21 cellular contexts compared by ENCODE assay signal in the genomic region with DNA sequence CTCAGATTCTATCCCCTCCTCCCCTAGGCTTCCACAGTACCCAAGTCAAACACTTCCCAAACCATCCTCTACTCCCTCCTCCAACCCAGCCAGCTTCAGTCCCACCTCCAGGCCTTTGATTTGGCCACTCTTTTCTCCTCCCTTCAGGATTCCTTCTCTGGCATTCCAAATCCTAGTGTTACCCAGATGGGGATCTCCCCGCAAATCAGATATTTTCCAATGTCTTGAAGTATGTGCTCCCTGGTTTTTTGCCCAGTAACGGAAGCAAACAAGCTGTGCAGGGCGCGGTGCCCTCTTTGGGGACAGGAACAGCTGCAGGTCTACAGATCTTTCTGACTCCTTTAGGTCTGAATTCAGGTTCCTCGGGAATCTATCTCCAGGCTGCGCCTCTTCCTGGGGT. TPM values are rescaled to one million over a fixed set of nuclear protein-coding genes. Genes with fewer than 3 reads are reported as not detected.
DNase-seq lines count a peak whose midpoint lies in the region; ATAC-seq and TF ChIP-seq lines count a peak whose summit lies in the region.
"Had no signal": no experiment of that assay in that cellular context is flagged by ENCODE, and none has a peak within 500 bp of the region (broad histone marks: within the 10 kb centered on the region; RNA-seq: fewer than 3 reads in every experiment).

No MANE protein-coding gene starts in this region.

- no peaks in the 10 kb centered on the region for H3K36me3 Mint-ChIP-seq in activated CD8-positive, alpha-beta memory T cell treated with anti-CD3 and anti-CD28 coated beads, Interleukin-2, amount 10 ng/mL, durations not matched to agents 7 days and 5 days
- no peaks in the 10 kb centered on the region for H3K36me3 Mint-ChIP-seq in T-helper 17 cell (ENCODE audit: low read depth)
- peaks cover 6% of the 10 kb centered on the region for H3K36me3 Mint-ChIP-seq in stimulated activated effector memory CD8-positive, alpha-beta T cell treated with anti-CD3 and anti-CD28 coated beads, Interleukin-12 subunit alpha, Interleukin-12 subunit beta, amount 100 ng/mL, for 72 hours
- H3K36me3 Mint-ChIP-seq: CD4-positive, CD25-positive, alpha-beta regulatory T cell had no signal

- peak; percentile 26 for DNase-seq in activated CD8-positive, alpha-beta memory T cell treated with anti-CD3 and anti-CD28 coated beads for 24 hours
- DNase-seq in activated CD8-positive, alpha-beta memory T cell treated with anti-CD3 and anti-CD28 coated beads, Interleukin-2, amount 10 ng/mL, durations not matched to agents 7 days and 5 days = no peak
- DNase-seq in T-helper 17 cell (no peak), mesenteric fat pad (ENCODE audit: low spot score) (peak; percentile 43), vagina (ENCODE audit: extremely low spot score in 2 of 2) (peak; percentile 43 to 58), NOMO-1 (lab: John Stamatoyannopoulos, UW; ENCODE audit: unreplicated experiment in 2 of 2) (no peak)
- no peak for DNase-seq in stimulated activated effector memory CD8-positive, alpha-beta T cell treated with anti-CD3 and anti-CD28 coated beads, Interleukin-12 subunit alpha, Interleukin-12 subunit beta, amount 100 ng/mL, for 72 hours (ENCODE audit: low spot score in 2 of 2)
- DNase-seq: CD4-positive, CD25-positive, alpha-beta regulatory T cell; CD8-positive, alpha-beta T cell; DMS 273 treated with DMSO at 0.1 percent for 48 hours; DMS79; EL; GDM1; GOT3; HFFc6 had no signal

- TF ChIP-seq CTCF in vagina (IDR thresholded peaks at IDR 0.05) = no peak

- no peak overlapping the region for H3K4me3 ChIP-seq in vagina
- H3K4me3 ChIP-seq: BLaER1, GM12878, HAP-1 had no signal

- H3K4me1 Mint-ChIP-seq in activated CD8-positive, alpha-beta memory T cell treated with anti-CD3 and anti-CD28 coated beads, Interleukin-2, amount 10 ng/mL, durations not matched to agents 7 days and 5 days = peaks cover 11% of the 10 kb centered on the region
- peaks cover 6% of the 10 kb centered on the region for H3K4me1 Mint-ChIP-seq in T-helper 17 cell
- peaks cover 6% of the 10 kb centered on the region for H3K4me1 Mint-ChIP-seq in stimulated activated effector memory CD8-positive, alpha-beta T cell treated with anti-CD3 and anti-CD28 coated beads, Interleukin-12 subunit alpha, Interleukin-12 subunit beta, amount 100 ng/mL, for 72 hours

- H3K9me3 ChIP-seq in T-helper 17 cell (ENCODE audit: control insufficient read depth, low read length, poor library complexity, severe bottlenecking) = no peaks in the 10 kb centered on the region
- no peaks in the 10 kb centered on the region for H3K9me3 ChIP-seq in vagina
- H3K9me3 ChIP-seq: BLaER1, HAP-1 had no signal

- H3K27me3 ChIP-seq in vagina = no peaks in the 10 kb centered on the region

- no peak for ATAC-seq in activated CD8-positive, alpha-beta memory T cell treated with anti-CD3 and anti-CD28 coated beads, Interleukin-2, amount 10 ng/mL, durations not matched to agents 7 days and 5 days
- no peak for ATAC-seq in T-helper 17 cell
- ATAC-seq in stimulated activated effector memory CD8-positive, alpha-beta T cell treated with anti-CD3 and anti-CD28 coated beads, Interleukin-12 subunit alpha, Interleukin-12 subunit beta, amount 100 ng/mL, for 72 hours = no peak
- ATAC-seq: CD8-positive, alpha-beta T cell; GM12878 had no signal

- no peaks in the 10 kb centered on the region for H3K36me3 ChIP-seq in vagina
- H3K36me3 ChIP-seq: BLaER1, HAP-1 had no signal

- H3K27me3 Mint-ChIP-seq in activated CD8-positive, alpha-beta memory T cell treated with anti-CD3 and anti-CD28 coated beads, Interleukin-2, amount 10 ng/mL, durations not matched to agents 7 days and 5 days = peaks cover 53% of the 10 kb centered on the region
- H3K27me3 Mint-ChIP-seq in T-helper 17 cell = no peaks in the 10 kb centered on the region

- intact Hi-C loops in vagina (cut with DNase I) = no loop called here

- no peaks in the 10 kb centered on the region for H3K9me3 Mint-ChIP-seq in activated CD8-positive, alpha-beta memory T cell treated with anti-CD3 and anti-CD28 coated beads, Interleukin-2, amount 10 ng/mL, durations not matched to agents 7 days and 5 days (ENCODE audit: low read depth)
- H3K9me3 Mint-ChIP-seq in stimulated activated effector memory CD8-positive, alpha-beta T cell treated with anti-CD3 and anti-CD28 coated beads, Interleukin-12 subunit alpha, Interleukin-12 subunit beta, amount 100 ng/mL, for 72 hours = no peaks in the 10 kb centered on the region
- H3K9me3 Mint-ChIP-seq: CD8-positive, alpha-beta T cell; HFFc6 had no signal

- TF ChIP-seq POLR2A in vagina (IDR thresholded peaks at IDR 0.05) = no peak

- no peak overlapping the region for H3K27ac Mint-ChIP-seq in activated CD8-positive, alpha-beta memory T cell treated with anti-CD3 and anti-CD28 coated beads, Interleukin-2, amount 10 ng/mL, durations not matched to agents 7 days and 5 days
- H3K27ac Mint-ChIP-seq in T-helper 17 cell = no peak overlapping the region
- no peak overlapping the region for H3K27ac Mint-ChIP-seq in stimulated activated effector memory CD8-positive, alpha-beta T cell treated with anti-CD3 and anti-CD28 coated beads, Interleukin-12 subunit alpha, Interleukin-12 subunit beta, amount 100 ng/mL, for 72 hours
- H3K27ac Mint-ChIP-seq: B cell; CD8-positive, alpha-beta T cell; HFFc6 had no signal

- no peak overlapping the region for H3K27ac ChIP-seq in vagina
- H3K27ac ChIP-seq: 22Rv1, BLaER1, C4-2B had no signal

- peaks cover 4% of the 10 kb centered on the region for H3K4me1 ChIP-seq in vagina
- H3K4me1 ChIP-seq: HAP-1 had no signal

- no peak overlapping the region for H3K4me3 Mint-ChIP-seq in activated CD8-positive, alpha-beta memory T cell treated with anti-CD3 and anti-CD28 coated beads, Interleukin-2, amount 10 ng/mL, durations not matched to agents 7 days and 5 days
- H3K4me3 Mint-ChIP-seq in T-helper 17 cell = peak overlapping the region; percentile 26
- H3K4me3 Mint-ChIP-seq in stimulated activated effector memory CD8-positive, alpha-beta T cell treated with anti-CD3 and anti-CD28 coated beads, Interleukin-12 subunit alpha, Interleukin-12 subunit beta, amount 100 ng/mL, for 72 hours = no peak overlapping the region
- H3K4me3 Mint-ChIP-seq: CD8-positive, alpha-beta T cell; HFFc6 had no signal

- CTCF ChIA-PET in activated CD8-positive, alpha-beta memory T cell treated with anti-CD3 and anti-CD28 coated beads, Interleukin-2, amount 10 ng/mL, durations not matched to agents 7 days and 5 days (lab: Charles Lee) = no interaction called here

RNA-seq across cellular contexts. Expression of a gene that starts 2.2 kb away (rescaled TPM):
- under 1 TPM; 0.09 to 0.15 TPM for total RNA-seq in activated CD8-positive, alpha-beta memory T cell treated with anti-CD3 and anti-CD28 coated beads, Interleukin-2, amount 10 ng/mL, durations not matched to agents 7 days and 5 days
- 1 to 10 TPM in 1 of 2 donors, under 1 TPM in 1; 0.52 to 1.1 TPM for total RNA-seq in T-helper 17 cell
- total RNA-seq in mesenteric fat pad = not detected
- 2.7 TPM for total RNA-seq in vagina
- total RNA-seq: B cell; CD4-positive, CD25-positive, alpha-beta regulatory T cell had no signal

RNA-seq across cellular contexts. Expression of a gene that starts 7.9 kb away (rescaled TPM):
- 1 to 10 TPM; 2.7 to 4.0 TPM for total RNA-seq in activated CD8-positive, alpha-beta memory T cell treated with anti-CD3 and anti-CD28 coated beads, Interleukin-2, amount 10 ng/mL, durations not matched to agents 7 days and 5 days
- total RNA-seq in T-helper 17 cell = 10 to 100 TPM; 17.7 to 25.3 TPM
- total RNA-seq in mesenteric fat pad = 11.8 TPM
- 0.74 TPM for total RNA-seq in vagina

RNA-seq across cellular contexts. Expression of a gene that starts 28.5 kb away (rescaled TPM):
- total RNA-seq in activated CD8-positive, alpha-beta memory T cell treated with anti-CD3 and anti-CD28 coated beads, Interleukin-2, amount 10 ng/mL, durations not matched to agents 7 days and 5 days = 10 to 100 TPM; 51.4 to 57.4 TPM
- 10 to 100 TPM; 33.0 to 33.2 TPM for total RNA-seq in T-helper 17 cell
- 40.3 TPM for total RNA-seq in mesenteric fat pad
- 18.9 TPM for total RNA-seq in vagina

RNA-seq across cellular contexts. Expression of a gene that starts 37.1 kb away (rescaled TPM):
- 100 to 1,000 TPM; 118 to 151 TPM for total RNA-seq in activated CD8-positive, alpha-beta memory T cell treated with anti-CD3 and anti-CD28 coated beads, Interleukin-2, amount 10 ng/mL, durations not matched to agents 7 days and 5 days
- total RNA-seq in T-helper 17 cell = 100 to 1,000 TPM; 164 to 185 TPM
- total RNA-seq in mesenteric fat pad = 81.7 TPM
- total RNA-seq in vagina = 93.3 TPM

RNA-seq across cellular contexts. Expression of a gene that starts 39.6 kb away (rescaled TPM):
- total RNA-seq in activated CD8-positive, alpha-beta memory T cell treated with anti-CD3 and anti-CD28 coated beads, Interleukin-2, amount 10 ng/mL, durations not matched to agents 7 days and 5 days = 10 to 100 TPM; 14.5 to 23.5 TPM
- total RNA-seq in T-helper 17 cell = 100 to 1,000 TPM in 1 of 2 donors, 10 to 100 TPM in 1; 94.5 to 143 TPM
- total RNA-seq in mesenteric fat pad = 410 TPM
- total RNA-seq in vagina = 309 TPM

Comparison
In these comparisons a context has a peak if more than half of its experiments do, and no peak if none do; other contexts are left out.
1. DNase-seq: peak in activated CD8-positive, alpha-beta memory T cell treated with anti-CD3 and anti-CD28 coated beads for 24 hours (single experiment), mesenteric fat pad (single experiment) and vagina (2 of 2); none in activated CD8-positive, alpha-beta memory T cell treated with anti-CD3 and anti-CD28 coated beads, Interleukin-2, amount 10 ng/mL, durations not matched to agents 7 days and 5 days (single experiment), T-helper 17 cell (0 of 3), stimulated activated effector memory CD8-positive, alpha-beta T cell treated with anti-CD3 and anti-CD28 coated beads, Interleukin-12 subunit alpha, Interleukin-12 subunit beta, amount 100 ng/mL, for 72 hours (0 of 2) and NOMO-1 (0 of 2).